ENCODE assay signal across 12 cellular contexts in the genomic region with DNA sequence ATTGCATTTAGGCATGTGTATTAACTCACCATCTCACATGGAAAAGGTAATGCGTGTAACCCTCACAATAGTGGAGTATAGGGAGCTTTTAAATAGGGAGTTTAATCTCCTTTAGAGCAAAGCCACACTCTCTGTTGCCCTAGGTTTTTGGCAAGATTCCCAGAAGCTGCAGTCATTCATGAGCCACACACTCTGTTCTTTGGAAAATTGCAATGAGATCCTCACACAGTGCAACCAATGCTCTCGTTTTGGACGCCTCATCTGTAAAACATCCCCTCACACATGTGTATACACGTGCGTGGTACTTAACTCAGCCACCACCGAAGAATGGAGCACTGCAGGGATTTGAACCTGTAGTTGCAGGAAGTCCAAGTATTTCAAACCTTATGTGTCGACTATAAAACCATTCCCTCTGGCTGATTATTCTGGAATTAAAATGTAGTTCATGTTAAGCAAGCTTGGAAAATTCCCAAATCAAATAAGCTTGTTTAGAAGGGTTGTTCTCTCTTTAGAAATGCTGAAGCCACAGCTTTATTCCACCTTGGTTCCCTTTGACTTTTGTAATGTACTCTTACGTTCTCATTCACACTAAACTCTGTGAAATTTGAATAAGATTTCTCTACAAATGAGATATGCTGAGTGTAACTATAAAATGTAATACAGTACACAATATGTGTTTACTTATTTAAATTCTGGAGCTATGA.
DNase-seq lines count a peak whose midpoint lies in the region; ATAC-seq and TF ChIP-seq lines count a peak whose summit lies in the region.
"Had no signal": no experiment of that assay in that cellular context is flagged by ENCODE, and none has a peak within 500 bp of the region (broad histone marks: within the 10 kb centered on the region; RNA-seq: fewer than 3 reads in every experiment).

No MANE protein-coding gene starts in this region.

- H3K27ac ChIP-seq in body of pancreas (no peak overlapping the region), neuronal stem cell (replicated peaks; ENCODE audit: low read length) (no peak overlapping the region)

- H4K8ac ChIP-seq in neuronal stem cell (ENCODE audit: low read depth, low read length): no peak overlapping the region

- peak; percentile 30 for ATAC-seq in body of pancreas
- ATAC-seq in GM21737 (IDR thresholded peaks at IDR 0.05; ENCODE audit: unreplicated experiment): no peak
- ATAC-seq in activated T-helper 17 cell treated with anti-CD3 and anti-CD28 coated beads, Interleukin-2, amount 50 U/mL, for 72 hours (replicated peaks): no peak
- ATAC-seq in activated CD8-positive, alpha-beta T cell treated with anti-CD3 and anti-CD28 coated beads for 36 hours: no peak
- ATAC-seq: GM12878 had no signal

- H3K4me1 ChIP-seq in body of pancreas (no peaks in the 10 kb centered on the region), neuronal stem cell (ENCODE audit: control insufficient read depth in 2 of 2, insufficient read depth in 1 of 2, low read depth in 1 of 2, low read length in 2 of 2) (no peaks in the 10 kb centered on the region)

- no peaks in the 10 kb centered on the region for H3K36me3 Mint-ChIP-seq in activated T-helper 17 cell treated with anti-CD3 and anti-CD28 coated beads, Interleukin-2, amount 50 U/mL, for 72 hours (ENCODE audit: low read depth)
- no peaks in the 10 kb centered on the region for H3K36me3 Mint-ChIP-seq in activated CD8-positive, alpha-beta T cell treated with anti-CD3 and anti-CD28 coated beads for 36 hours (ENCODE audit: low read depth)

- no peak overlapping the region for H2BK5ac ChIP-seq in neuronal stem cell (ENCODE audit: low read length)

- no peak overlapping the region for H3K27ac Mint-ChIP-seq in activated T-helper 17 cell treated with anti-CD3 and anti-CD28 coated beads, Interleukin-2, amount 50 U/mL, for 72 hours
- no peak overlapping the region for H3K27ac Mint-ChIP-seq in activated CD8-positive, alpha-beta T cell treated with anti-CD3 and anti-CD28 coated beads for 36 hours

- H3K14ac ChIP-seq in neuronal stem cell (ENCODE audit: low read length): no peak overlapping the region

- CTCF ChIA-PET in activated CD8-positive, alpha-beta T cell treated with anti-CD3 and anti-CD28 coated beads for 36 hours (lab: Charles Lee): no interaction called here

- H3K4me3 Mint-ChIP-seq in activated T-helper 17 cell treated with anti-CD3 and anti-CD28 coated beads, Interleukin-2, amount 50 U/mL, for 72 hours: no peak overlapping the region
- H3K4me3 Mint-ChIP-seq in activated CD8-positive, alpha-beta T cell treated with anti-CD3 and anti-CD28 coated beads for 36 hours: no peak overlapping the region

- H3K9me3 Mint-ChIP-seq in activated T-helper 17 cell treated with anti-CD3 and anti-CD28 coated beads, Interleukin-2, amount 50 U/mL, for 72 hours: no peaks in the 10 kb centered on the region
- no peaks in the 10 kb centered on the region for H3K9me3 Mint-ChIP-seq in activated CD8-positive, alpha-beta T cell treated with anti-CD3 and anti-CD28 coated beads for 36 hours

- intact Hi-C loops in body of pancreas (cut with DNase I): no loop called here
- intact Hi-C loops in activated CD8-positive, alpha-beta T cell treated with anti-CD3 and anti-CD28 coated beads for 36 hours (cut with micrococcal nuclease): no loop called here

- H3K27me3 Mint-ChIP-seq in activated T-helper 17 cell treated with anti-CD3 and anti-CD28 coated beads, Interleukin-2, amount 50 U/mL, for 72 hours: no peaks in the 10 kb centered on the region
- H3K27me3 Mint-ChIP-seq in activated CD8-positive, alpha-beta T cell treated with anti-CD3 and anti-CD28 coated beads for 36 hours: no peaks in the 10 kb centered on the region

- H2BK15ac ChIP-seq in neuronal stem cell (ENCODE audit: low read length): no peak overlapping the region

- H3K4ac ChIP-seq in neuronal stem cell (ENCODE audit: low read length): no peak overlapping the region

- POLR2A ChIA-PET in activated CD8-positive, alpha-beta T cell treated with anti-CD3 and anti-CD28 coated beads for 36 hours (lab: Charles Lee): no interaction called here

- DNase-seq in HCEC 1CT (peak; percentile 87), NCI-H2196 treated with DMSO at 0.1 percent for 48 hours (lab: John Stamatoyannopoulos, UW; ENCODE audit: unreplicated experiment) (peak; percentile 56), body of pancreas (peak in 3 of 4 donors; percentile 8 to 18 (median 17)), neuronal stem cell (ENCODE audit: low spot score) (no peak), SK-N-DZ (ENCODE audit: low spot score) (no peak)
- DNase-seq in activated CD8-positive, alpha-beta T cell treated with anti-CD3 and anti-CD28 coated beads for 36 hours: no peak
- DNase-seq: activated CD8-positive, alpha-beta memory T cell treated with anti-CD3 and anti-CD28 coated beads, Interleukin-2, amount 50 U/mL, for 4 hours; KBM-7; stimulated activated CD4-positive, alpha-beta T cell treated with anti-CD3 and anti-CD28 coated beads, Interleukin-2, amount 100 ng/mL, for 48 hours had no signal

- peak overlapping the region; percentile 47 for H2AFZ ChIP-seq in neuronal stem cell (ENCODE audit: low read length)

- H3K9me3 ChIP-seq in body of pancreas: no peaks in the 10 kb centered on the region
- H3K9me3 ChIP-seq in neuronal stem cell (replicated peaks in 1 of 2; ENCODE audit: control insufficient read depth in 2 of 2, insufficient read depth in 1 of 2, low read depth in 1 of 2, low read length in 2 of 2): no peaks in the 10 kb centered on the region

- H2BK12ac ChIP-seq in neuronal stem cell (ENCODE audit: low read length): no peak overlapping the region

- no peak for TF ChIP-seq POLR2A in body of pancreas (IDR thresholded peaks at IDR 0.05)

- H3K36me3 ChIP-seq in body of pancreas (replicated peaks in 1 of 2; ENCODE audit: insufficient read depth in 1 of 2, low read depth in 2 of 2): no peaks in the 10 kb centered on the region
- no peaks in the 10 kb centered on the region for H3K36me3 ChIP-seq in neuronal stem cell (replicated peaks in 1 of 2; ENCODE audit: control insufficient read depth in 2 of 2, insufficient read depth in 2 of 2, low read length in 2 of 2)

- H3K4me2 ChIP-seq in neuronal stem cell (ENCODE audit: insufficient read depth, low read length, poor library complexity, severe bottlenecking): no peak overlapping the region

- H3K4me1 Mint-ChIP-seq in activated T-helper 17 cell treated with anti-CD3 and anti-CD28 coated beads, Interleukin-2, amount 50 U/mL, for 72 hours: no peaks in the 10 kb centered on the region
- H3K4me1 Mint-ChIP-seq in activated CD8-positive, alpha-beta T cell treated with anti-CD3 and anti-CD28 coated beads for 36 hours (ENCODE audit: low read depth): no peaks in the 10 kb centered on the region

- no peaks in the 10 kb centered on the region for H3K79me1 ChIP-seq in neuronal stem cell (ENCODE audit: low read depth, low read length)

- 18 to 27% methylated on average over 8 of the region's 8 CpGs for WGBS in body of pancreas, 2 donors
- no CpG with 5 or more reads among the region's 8 CpGs for WGBS in neuronal stem cell (ENCODE audit: extremely low coverage in 2 of 2, insufficient read length in 2 of 2, insufficient replicate concordance in 1 of 2), 2 donors

- H3K4me3 ChIP-seq in body of pancreas: no peak overlapping the region
- H3K4me3 ChIP-seq in neuronal stem cell (ENCODE audit: low read length in 2 of 2): no peak overlapping the region
- H3K4me3 ChIP-seq: GM12878 had no signal

- H2AK5ac ChIP-seq in neuronal stem cell (ENCODE audit: low read depth, low read length): no peak overlapping the region

- H3K27me3 ChIP-seq in body of pancreas: peaks cover 0 to 2% of the 10 kb centered on the region in 2 donors
- H3K27me3 ChIP-seq in neuronal stem cell (ENCODE audit: control insufficient read depth in 3 of 3, insufficient read depth in 3 of 3, low read depth in 1 of 3, low read length in 3 of 3): no peaks in the 10 kb centered on the region

- H3K18ac ChIP-seq in neuronal stem cell (ENCODE audit: low read length): no peak overlapping the region

- TF ChIP-seq CTCF in body of pancreas (IDR thresholded peaks at IDR 0.05): no peak
- TF ChIP-seq CTCF in activated CD8-positive, alpha-beta T cell treated with anti-CD3 and anti-CD28 coated beads for 36 hours (IDR thresholded peaks at IDR 0.05): no peak

- H3K23ac ChIP-seq in neuronal stem cell (ENCODE audit: low read depth, low read length, poor library complexity): no peak overlapping the region

- H3K9ac ChIP-seq in neuronal stem cell (ENCODE audit: low read depth, low read length, poor library complexity): no peak overlapping the region

- no peak overlapping the region for H2BK120ac ChIP-seq in neuronal stem cell (ENCODE audit: low read depth, low read length)

- no peak overlapping the region for H4K91ac ChIP-seq in neuronal stem cell (ENCODE audit: low read depth, low read length, poor library complexity)

Comparison
In these comparisons a context has a peak if more than half of its experiments do, and no peak if none do; other contexts are left out.
1. DNase-seq: peak in HCEC 1CT (single experiment), NCI-H2196 treated with DMSO at 0.1 percent for 48 hours (single experiment) and body of pancreas (3 of 4); none in neuronal stem cell (single experiment), SK-N-DZ (single experiment) and activated CD8-positive, alpha-beta T cell treated with anti-CD3 and anti-CD28 coated beads for 36 hours (single experiment).